Comparison of ENCODE assay signal across 10 cellular contexts in genomic region chr1:8517579-8518489, GRCh38.
A peak's percentile ranks its signal among the peaks of the same experiment; 100 is the strongest.
DNase-seq lines count a peak whose midpoint lies in the region; ATAC-seq, FAIRE-seq and TF ChIP-seq lines count a peak whose summit lies in the region.
"Had no signal": no experiment of that assay in that cellular context is flagged by ENCODE, and none has a peak within 500 bp of the region (broad histone marks: within the 10 kb centered on the region; RNA-seq: fewer than 3 reads in every experiment).

No MANE protein-coding gene starts in this region.

- CTCF ChIA-PET in K562 (lab: Yijun Ruan, JAX; ENCODE audit: low intra/inter-chr PET ratio) (no interaction called here), HepG2 (lab: Yijun Ruan, JAX; ENCODE audit: low intra/inter-chr PET ratio, low total read pairs) (no interaction called here)

- H2BK120ac ChIP-seq in trophoblast cell (ENCODE audit: insufficient read depth, low read length, poor library complexity), result no peak overlapping the region

- H3K4me1 ChIP-seq in K562 (replicated peaks in 1 of 2; ENCODE audit: control insufficient read depth in 2 of 2, insufficient read depth in 2 of 2, low read length in 2 of 2), result peaks cover 11 to 36% of the 10 kb centered on the region in 2 experiments; a peak in 4 of 5 replicates
- H3K4me1 ChIP-seq in HepG2 (ENCODE audit: insufficient read depth, low read length), result peaks cover 29% of the 10 kb centered on the region
- peaks cover 0 to 28% (median 8%) of the 10 kb centered on the region in 4 donors for H3K4me1 ChIP-seq in upper lobe of left lung
- H3K4me1 ChIP-seq in trophoblast cell (ENCODE audit: control insufficient read depth in 1 of 2, insufficient read depth in 2 of 2, low read length in 2 of 2), result no peaks in the 10 kb centered on the region
- H3K4me1 ChIP-seq: prostate gland had no signal

- TF ChIP-seq CTCF in K562 (IDR thresholded peaks at IDR 0.05 in 2 of 3, conservative IDR thresholded peaks at IDR 0.05 in 1 of 3; ENCODE audit: insufficient read depth in 2 of 3, low read depth in 1 of 3, low read length in 3 of 3), result no peak
- TF ChIP-seq CTCF in HepG2 (CRISPR knock-in tag; IDR thresholded peaks at IDR 0.05), result no peak
- TF ChIP-seq CTCF in upper lobe of left lung (IDR thresholded peaks at IDR 0.05), result no peak

- H3K4me3 ChIP-seq in K562 (no peak overlapping the region), HepG2 (replicated peaks in 1 of 3; ENCODE audit: insufficient read depth in 1 of 3, low read depth in 2 of 3, low read length in 3 of 3) (no peak overlapping the region), upper lobe of left lung (no peak overlapping the region), trophoblast cell (ENCODE audit: low read depth, low read length) (no peak overlapping the region)
- H3K4me3 ChIP-seq: prostate gland had no signal

- no peak overlapping the region for H2AK5ac ChIP-seq in trophoblast cell (ENCODE audit: low read length)

- H3K27me3 ChIP-seq in K562 (ENCODE audit: control insufficient read depth in 2 of 2, insufficient read depth in 2 of 2, low read length in 2 of 2) (no peaks in the 10 kb centered on the region), HepG2 (ENCODE audit: control insufficient read depth in 1 of 2, insufficient read depth in 2 of 2, low read length in 2 of 2) (no peaks in the 10 kb centered on the region), upper lobe of left lung (no peaks in the 10 kb centered on the region), trophoblast cell (ENCODE audit: insufficient read depth, low read length) (no peaks in the 10 kb centered on the region)

- TF ChIP-seq EP300 in K562 (IDR thresholded peaks at IDR 0.05; ENCODE audit: low read length) (peak; percentile 67; the same call in 1 of the 2 replicates), HepG2 (IDR thresholded peaks at IDR 0.05; ENCODE audit: low read depth in 2 of 2, low read length in 2 of 2) (no peak), HepG2 (CRISPR knock-in tag; IDR thresholded peaks at IDR 0.05; ENCODE audit: borderline replicate concordance) (no peak), upper lobe of left lung (IDR thresholded peaks at IDR 0.05) (no peak)

- no peak overlapping the region for H3K18ac ChIP-seq in trophoblast cell (ENCODE audit: low read length)

- H3K27ac ChIP-seq in K562 (ENCODE audit: extremely low read depth, low read depth, low read length) (peak overlapping the region; percentile 18), HepG2 (ENCODE audit: extremely low read length, insufficient read depth, low read length) (no peak overlapping the region), upper lobe of left lung (peak overlapping the region in 3 of 4 donors; percentile 14 to 69 (median 54)), trophoblast cell (ENCODE audit: low read depth, low read length) (no peak overlapping the region)

- H2AFZ ChIP-seq in K562 (ENCODE audit: low read depth, low read length) (peak overlapping the region; percentile 0; the same call in 1 of the 2 replicates), HepG2 (ENCODE audit: low read length) (no peak overlapping the region), trophoblast cell (ENCODE audit: insufficient read depth, low read length, poor library complexity) (no peak overlapping the region)

- no peak for ATAC-seq in activated naive CD4-positive, alpha-beta T cell treated with anti-CD3 and anti-CD28 coated beads, Interleukin-2, amount 50 U/mL, for 72 hours
- peak; percentile 68 for ATAC-seq in K562
- ATAC-seq in HepG2, result no peak
- peak in 1 of 2 donors; percentile 46 for ATAC-seq in upper lobe of left lung (ENCODE audit: low FRiP score in 2 of 2)
- no peak for ATAC-seq in GM18909 (IDR thresholded peaks at IDR 0.05; ENCODE audit: poor library complexity, unreplicated experiment)

- H3K79me2 ChIP-seq in K562 (ENCODE audit: control insufficient read depth, insufficient read depth, low read length) (peaks cover 22% of the 10 kb centered on the region), HepG2 (ENCODE audit: insufficient read depth, low read length) (peaks cover 32% of the 10 kb centered on the region), trophoblast cell (ENCODE audit: control insufficient read depth, insufficient read depth, low read length, poor library complexity) (no peaks in the 10 kb centered on the region)

- peaks cover 4 to 13% of the 10 kb centered on the region in 2 donors for H3K36me3 Mint-ChIP-seq in activated naive CD4-positive, alpha-beta T cell treated with anti-CD3 and anti-CD28 coated beads, Interleukin-2, amount 50 U/mL, for 72 hours

- H3K27ac Mint-ChIP-seq in activated naive CD4-positive, alpha-beta T cell treated with anti-CD3 and anti-CD28 coated beads, Interleukin-2, amount 50 U/mL, for 72 hours, result peak overlapping the region; percentile 8 to 86

- no peak overlapping the region for H3K23ac ChIP-seq in trophoblast cell (ENCODE audit: low read length)

- no peaks in the 10 kb centered on the region; the same call in 2 of the 3 replicates for H3K36me3 ChIP-seq in K562 (ENCODE audit: control insufficient read depth, insufficient read depth, low read length)
- peaks cover 12 to 30% of the 10 kb centered on the region in 2 experiments; a peak in 4 of 5 replicates for H3K36me3 ChIP-seq in HepG2 (replicated peaks in 1 of 2; ENCODE audit: control insufficient read depth in 1 of 2, insufficient read depth in 2 of 2, low read length in 2 of 2)
- no peaks in the 10 kb centered on the region for H3K36me3 ChIP-seq in upper lobe of left lung
- H3K36me3 ChIP-seq in trophoblast cell (ENCODE audit: control insufficient read depth in 1 of 2, insufficient read depth in 2 of 2, low read length in 2 of 2), result peaks cover 1 to 3% of the 10 kb centered on the region in 2 experiments
- H3K36me3 ChIP-seq: prostate gland had no signal

- no peaks in the 10 kb centered on the region for H3K79me1 ChIP-seq in trophoblast cell (ENCODE audit: low read length)

- TF ChIP-seq POLR2A in K562 (conservative IDR thresholded peaks at IDR 0.05) (no peak), HepG2 (IDR thresholded peaks at IDR 0.05; ENCODE audit: insufficient read depth in 1 of 2, low read depth in 2 of 2, low read length in 2 of 2) (no peak), upper lobe of left lung (IDR thresholded peaks at IDR 0.05) (no peak)

- in situ Hi-C loops in K562 (cut with MboI), result no loop called here
- in situ Hi-C loops in HepG2 (cut with HindIII; ENCODE audit: extremely low pct_ligation_motif_present, low pct_unique_long_range_greater_than_20kb), result no loop called here
- in situ Hi-C loops in ACHN (cut with HindIII; ENCODE audit: low pct_ligation_motif_present, low pct_unique_long_range_greater_than_20kb, low sequenced_read_pairs), result no loop called here

- WGBS in K562 (ENCODE audit: insufficient coverage, low coverage, missing lambda C conversion rate), result 19% methylated on average over 7 of the region's 7 CpGs
- WGBS in HepG2 (ENCODE audit: low lambda C conversion rate), result 94% methylated on average over 7 of the region's 7 CpGs
- 83 to 85% methylated on average over 7 of the region's 7 CpGs for WGBS in upper lobe of left lung, 2 donors
- WGBS in trophoblast cell (ENCODE audit: extremely low coverage, insufficient coverage, insufficient read length), result no CpG with 5 or more reads among the region's 7 CpGs

- BruUV-seq in K562 (replicated peaks; lab: Mats Ljungman, UMichigan), result no TSS peak
- BruUV-seq in HepG2 (replicated peaks; lab: Mats Ljungman, UMichigan), result no TSS peak

- H3K4me2 ChIP-seq in K562 (ENCODE audit: insufficient read depth, low read length) (peak overlapping the region; percentile 57), HepG2 (ENCODE audit: low read depth, low read length) (no peak overlapping the region), trophoblast cell (ENCODE audit: low read length) (no peak overlapping the region)

- H3K9ac ChIP-seq in K562 (ENCODE audit: insufficient read depth in 1 of 2, low read depth in 2 of 2, low read length in 2 of 2) (peak overlapping the region in 1 of 2 experiments; percentile 53; a peak in 1 of 4 replicates), HepG2 (ENCODE audit: insufficient read depth, low read depth, low read length) (no peak overlapping the region), trophoblast cell (ENCODE audit: low read length) (no peak overlapping the region)

- intact Hi-C loops in K562 (cut with micrococcal nuclease), result no loop called here
- intact Hi-C loops in HepG2 (cut with micrococcal nuclease; ENCODE audit: unreplicated experiment), result no loop called here

- peak; percentile 51 for FAIRE-seq in K562 (lab: Jason Lieb, UNC)
- FAIRE-seq in HepG2 (lab: Jason Lieb, UNC), result no peak

- POLR2A ChIA-PET in K562 (lab: Yijun Ruan, JAX), result interaction anchor here (0.6 to 1.3 kb wide), 3 partner anchors 8 to 1516 kb away, joined by 3 to 4 read pairs (median 4); no protein-coding TSS in a partner anchor
- POLR2A ChIA-PET in HepG2 (lab: Yijun Ruan, JAX), result no interaction called here

- H3K9me3 ChIP-seq in K562 (replicated peaks; ENCODE audit: control insufficient read depth, insufficient read depth, low read depth, low read length) (no peaks in the 10 kb centered on the region), HepG2 (ENCODE audit: low read length) (no peaks in the 10 kb centered on the region), upper lobe of left lung (no peaks in the 10 kb centered on the region), trophoblast cell (ENCODE audit: insufficient read depth, low read depth, low read length) (no peaks in the 10 kb centered on the region)
- H3K9me3 ChIP-seq: prostate gland had no signal

- TF ChIP-seq RAD21 in K562 (CRISPR knock-in tag; conservative IDR thresholded peaks at IDR 0.05 in 1 of 2, IDR thresholded peaks at IDR 0.05 in 1 of 2) (no peak), HepG2 (CRISPR knock-in tag; IDR thresholded peaks at IDR 0.05) (no peak)

- peaks cover 3% of the 10 kb centered on the region for H3K9me1 ChIP-seq in K562 (ENCODE audit: control insufficient read depth, insufficient read depth, low read length)

- no peak overlapping the region for H3K4ac ChIP-seq in trophoblast cell (ENCODE audit: low read depth, low read length)

- no peaks in the 10 kb centered on the region for H3K9me3 Mint-ChIP-seq in activated naive CD4-positive, alpha-beta T cell treated with anti-CD3 and anti-CD28 coated beads, Interleukin-2, amount 50 U/mL, for 72 hours

- no peak overlapping the region for H2BK12ac ChIP-seq in trophoblast cell (ENCODE audit: low read length)

- no peak overlapping the region for H4K8ac ChIP-seq in trophoblast cell (ENCODE audit: low read depth, low read length)

- H4K20me1 ChIP-seq in K562 (replicated peaks; ENCODE audit: control insufficient read depth, insufficient read depth, low read length), result no peaks in the 10 kb centered on the region
- peaks cover 12% of the 10 kb centered on the region; the same call in 1 of the 2 replicates for H4K20me1 ChIP-seq in HepG2 (ENCODE audit: insufficient read depth, low read length)

- no peak overlapping the region for H4K91ac ChIP-seq in trophoblast cell (ENCODE audit: low read depth, low read length)

- H4K12ac ChIP-seq in trophoblast cell (ENCODE audit: low read depth, low read length), result no peak overlapping the region

- H3K14ac ChIP-seq in trophoblast cell (ENCODE audit: low read length), result no peak overlapping the region

- no peak for DNase-seq in activated naive CD4-positive, alpha-beta T cell treated with anti-CD3 and anti-CD28 coated beads, Interleukin-2, amount 50 U/mL, for 72 hours (ENCODE audit: low spot score in 2 of 2)
- DNase-seq in activated naive CD4-positive, alpha-beta T cell treated with anti-CD3 and anti-CD28 coated beads, Interleukin-2, amount 50 U/mL, for 16 hours, result no peak
- peak in 3 of 4 experiments; percentile 28 to 61 (median 34) for DNase-seq in K562 (ENCODE audit: extremely low read depth in 1 of 4, low spot score in 3 of 4)
- no peak for DNase-seq in HepG2 (ENCODE audit: low spot score)
- DNase-seq in upper lobe of left lung, result no peak
- no peak for DNase-seq in trophoblast cell
- no peak for DNase-seq in ACHN
- DNase-seq: NCI-H345 had no signal

- no peak overlapping the region for H2BK5ac ChIP-seq in trophoblast cell (ENCODE audit: low read depth, low read length, poor library complexity)

Comparison
In these comparisons a context has a peak if more than half of its experiments do, and no peak if none do; other contexts are left out.
1. DNase-seq: peak in K562 (3 of 4); none in activated naive CD4-positive, alpha-beta T cell treated with anti-CD3 and anti-CD28 coated beads, Interleukin-2, amount 50 U/mL, for 72 hours (0 of 2), activated naive CD4-positive, alpha-beta T cell treated with anti-CD3 and anti-CD28 coated beads, Interleukin-2, amount 50 U/mL, for 16 hours (single experiment), HepG2 (single experiment), upper lobe of left lung (0 of 2), trophoblast cell (0 of 2) and ACHN (single experiment).
2. H3K27ac ChIP-seq: peak in K562 (single experiment) and upper lobe of left lung (3 of 4); none in HepG2 (single experiment) and trophoblast cell (single experiment).